Comparison of ENCODE assay signal across 7 cellular contexts in the genomic region with DNA sequence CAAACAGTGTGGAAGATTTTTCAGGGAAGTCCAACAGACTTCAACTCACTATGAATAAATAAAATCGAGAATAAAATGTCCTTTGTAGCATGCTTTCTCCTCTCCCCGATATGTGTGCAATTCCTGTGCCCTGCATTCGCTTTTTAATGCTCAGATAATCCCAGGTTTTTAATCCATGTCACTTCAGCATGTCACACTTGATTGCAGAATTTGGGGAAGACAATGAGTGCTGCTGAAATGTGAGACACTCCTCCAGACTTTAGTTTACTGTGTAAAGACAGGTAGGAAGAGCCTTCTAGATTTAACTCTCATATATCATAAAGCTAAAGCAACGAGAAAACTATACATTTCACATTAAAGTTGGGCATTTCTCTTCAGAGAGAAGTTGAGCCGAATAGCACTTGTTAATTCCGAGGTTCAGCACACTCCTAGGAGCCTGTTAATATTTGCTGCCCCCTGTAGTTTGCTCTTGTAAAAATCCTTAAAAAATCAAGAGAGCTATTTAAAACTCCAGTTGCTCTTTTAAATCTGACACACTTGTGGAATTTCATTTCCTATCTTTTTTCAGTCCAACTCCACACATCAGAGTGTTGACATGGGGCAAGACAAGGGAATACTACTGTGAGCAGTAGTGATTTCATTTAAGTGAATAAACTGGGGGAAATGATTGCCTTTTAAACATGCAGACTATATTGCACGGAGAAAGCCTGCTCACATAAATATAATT.
DNase-seq lines count a peak whose midpoint lies in the region; ATAC-seq and TF ChIP-seq lines count a peak whose summit lies in the region.

No MANE protein-coding gene starts in this region.

- H3K27ac ChIP-seq in brain microvascular endothelial cell: no peak overlapping the region

- DNase-seq in H7 (peak; percentile 32), NCI-H2196 (lab: John Stamatoyannopoulos, UW; ENCODE audit: unreplicated experiment) (peak; percentile 44), brain microvascular endothelial cell (peak; percentile 6), kidney tubule cell (ENCODE audit: low spot score) (peak; percentile 55)
- DNase-seq in activated naive CD4-positive, alpha-beta T cell treated with Interleukin-2 at 50 U/mL for 16 hours: no peak

- H3K36me3 ChIP-seq in H7 (replicated peaks; ENCODE audit: control insufficient read depth, insufficient read depth, low read length) (no peaks in the 10 kb centered on the region), brain microvascular endothelial cell (replicated peaks) (no peaks in the 10 kb centered on the region)

- TF ChIP-seq CTCF in brain microvascular endothelial cell (IDR thresholded peaks at IDR 0.05; ENCODE audit: low read depth, low read length, missing control alignments): peak; percentile 67

- no peak overlapping the region for H3K4me3 ChIP-seq in H7 (ENCODE audit: insufficient read depth, low read depth, low read length)
- no peak overlapping the region for H3K4me3 ChIP-seq in brain microvascular endothelial cell (ENCODE audit: low read depth, low read length)

- in situ Hi-C loops in brain microvascular endothelial cell (cut with HindIII; ENCODE audit: low pct_ligation_motif_present, low sequenced_read_pairs): no loop called here

- H3K27me3 ChIP-seq in H7 (ENCODE audit: control insufficient read depth, insufficient read depth, low read length) (no peaks in the 10 kb centered on the region), brain microvascular endothelial cell (replicated peaks) (no peaks in the 10 kb centered on the region)

- ATAC-seq in HG03025 (IDR thresholded peaks at IDR 0.05; ENCODE audit: low FRiP score, unreplicated experiment) (no peak), GM19035 (IDR thresholded peaks at IDR 0.05; ENCODE audit: unreplicated experiment) (no peak)
